ENCODE assay signal across 15 cellular contexts in genomic region chr6:19301980-19302379, GRCh38.
DNase-seq lines count a peak whose midpoint lies in the region; ATAC-seq, FAIRE-seq and TF ChIP-seq lines count a peak whose summit lies in the region.
"Had no signal": no experiment of that assay in that cellular context is flagged by ENCODE, and none has a peak within 500 bp of the region (broad histone marks: within the 10 kb centered on the region; RNA-seq: fewer than 3 reads in every experiment).

No MANE protein-coding gene starts in this region.

- H3K4me3 ChIP-seq in GM23248 (no peak overlapping the region), astrocyte of the spinal cord (ENCODE audit: low read depth, low read length) (no peak overlapping the region), psoas muscle (no peak overlapping the region)
- H3K4me3 ChIP-seq: heart left ventricle, ovary, SK-N-MC had no signal

- H3K4me1 ChIP-seq in GM23248 (ENCODE audit: insufficient read depth) (peaks cover 20% of the 10 kb centered on the region), psoas muscle (no peaks in the 10 kb centered on the region)
- H3K4me1 ChIP-seq: heart left ventricle had no signal

- WGBS in GM23248 (ENCODE audit: low coverage in 1 of 2, low lambda C conversion rate in 2 of 2, missing lambda C conversion rate in 2 of 2), 2 experiments: 13 to 28% methylated on average over 2 of the region's 2 CpGs
- WGBS in psoas muscle, 3 donors: 22 to 26% (median 25%) methylated on average over 2 of the region's 2 CpGs

- H3K9me2 ChIP-seq in GM23248 (ENCODE audit: insufficient read depth): no peaks in the 10 kb centered on the region

- in situ Hi-C loops in GM23248 (cut with MboI): no loop called here
- in situ Hi-C loops in astrocyte of the spinal cord (cut with HindIII; ENCODE audit: low sequenced_read_pairs): no loop called here
- in situ Hi-C loops in GM13977 (cut with MboI; ENCODE audit: low pct_unique_long_range_greater_than_20kb, low sequenced_read_pairs, unreplicated experiment): no loop called here

- FAIRE-seq in urothelium cell line (lab: Jason Lieb, UNC): no peak

- H2AFZ ChIP-seq in GM23248: peak overlapping the region; percentile 35

- no peaks in the 10 kb centered on the region for H3K79me2 ChIP-seq in GM23248 (ENCODE audit: insufficient read depth)

- H3K9me3 ChIP-seq in GM23248 (ENCODE audit: low read depth): no peaks in the 10 kb centered on the region
- no peaks in the 10 kb centered on the region for H3K9me3 ChIP-seq in psoas muscle
- H3K9me3 ChIP-seq: heart left ventricle, ovary had no signal

- H3K27ac ChIP-seq in GM23248 (peak overlapping the region; percentile 60), psoas muscle (no peak overlapping the region)
- H3K27ac ChIP-seq: ovary, SK-N-MC had no signal

- TF ChIP-seq CTCF in astrocyte of the spinal cord (IDR thresholded peaks at IDR 0.05; ENCODE audit: low read depth, low read length) (no peak), psoas muscle (IDR thresholded peaks at IDR 0.05) (no peak), GM13977 (IDR thresholded peaks at IDR 0.05; ENCODE audit: extremely low read depth, insufficient read depth, missing control alignments) (no peak)

- peak overlapping the region; percentile 20 for H3K4me2 ChIP-seq in GM23248 (ENCODE audit: unreplicated experiment)

- H3K36me3 ChIP-seq in GM23248 (ENCODE audit: low read depth) (no peaks in the 10 kb centered on the region), psoas muscle (ENCODE audit: insufficient read depth in 1 of 2, low read depth in 1 of 2) (no peaks in the 10 kb centered on the region)
- H3K36me3 ChIP-seq: heart left ventricle, ovary had no signal

- ATAC-seq in psoas muscle: peak; percentile 37 to 79 (median 69)
- ATAC-seq: activated CD4-positive, CD25-positive, alpha-beta regulatory T cell treated with anti-CD3 and anti-CD28 coated beads, Interleukin-2, amount 50 U/mL, for 24 hours; heart left ventricle had no signal

- intact Hi-C loops in psoas muscle (cut with DNase I): no loop called here

- peaks cover 24% of the 10 kb centered on the region for H3F3A ChIP-seq in GM23248 (ENCODE audit: insufficient read depth)

- peak; percentile 85 for DNase-seq in GM23248
- peak; percentile 98 for DNase-seq in NCI-H2029 treated with DMSO at 0.1 percent for 48 hours (lab: John Stamatoyannopoulos, UW)
- peak; percentile 58 for DNase-seq in astrocyte of the spinal cord (ENCODE audit: low read depth, low spot score)
- DNase-seq in psoas muscle: no peak
- DNase-seq in activated naive CD4-positive, alpha-beta T cell treated with anti-CD3 and anti-CD28 coated beads, Interleukin-2, amount 50 U/mL, for 16 hours: no peak
- no peak for DNase-seq in NK-92 treated with Interleukin-12 subunit alpha and Interleukin-12 subunit beta, amount 100 ng/mL, for 24 hours (lab: John Stamatoyannopoulos, UW)
- DNase-seq in urothelium cell line (ENCODE audit: low spot score): no peak
- DNase-seq in GM13977 (ENCODE audit: low spot score): no peak
- DNase-seq: Calu3, cortex of kidney, heart left ventricle, NCI-H1694 treated with DMSO at 0.1 percent for 48 hours, ovary had no signal

- H3K27me3 ChIP-seq in GM23248 (replicated peaks; ENCODE audit: insufficient read depth) (no peaks in the 10 kb centered on the region), psoas muscle (ENCODE audit: insufficient read depth in 3 of 3, low read length in 2 of 3) (no peaks in the 10 kb centered on the region)
- H3K27me3 ChIP-seq: heart left ventricle, ovary had no signal

- H3K9ac ChIP-seq in GM23248: no peak overlapping the region

- H4K20me1 ChIP-seq in GM23248 (ENCODE audit: insufficient read depth): no peaks in the 10 kb centered on the region

Comparison
In these comparisons a context has a peak if more than half of its experiments do, and no peak if none do; other contexts are left out.
1. DNase-seq: peak in GM23248 (single experiment), NCI-H2029 treated with DMSO at 0.1 percent for 48 hours (single experiment) and astrocyte of the spinal cord (single experiment); none in psoas muscle (0 of 2), activated naive CD4-positive, alpha-beta T cell treated with anti-CD3 and anti-CD28 coated beads, Interleukin-2, amount 50 U/mL, for 16 hours (single experiment), NK-92 treated with Interleukin-12 subunit alpha and Interleukin-12 subunit beta, amount 100 ng/mL, for 24 hours (single experiment), urothelium cell line (single experiment) and GM13977 (single experiment).